In genomic region chr1:218371927-218372672, GRCh38 we compare ENCODE assay signal across 10 cellular contexts. TPM values are rescaled to one million over a fixed set of nuclear protein-coding genes. Genes with fewer than 3 reads are reported as not detected.
DNase-seq lines count a peak whose midpoint lies in the region; ATAC-seq and TF ChIP-seq lines count a peak whose summit lies in the region.
"Had no signal": no experiment of that assay in that cellular context is flagged by ENCODE, and none has a peak within 500 bp of the region (broad histone marks: within the 10 kb centered on the region; RNA-seq: fewer than 3 reads in every experiment).

No MANE protein-coding gene starts in this region.

- CTCF ChIA-PET in PC-3 (lab: Charles Lee), result no interaction called here

- TF ChIP-seq CTCF in PC-3 (conservative IDR thresholded peaks at IDR 0.05; ENCODE audit: low read depth, low read length) (no peak), ovary (IDR thresholded peaks at IDR 0.05) (no peak)

- ATAC-seq in PC-3 (no peak), HG02981 (IDR thresholded peaks at IDR 0.05; ENCODE audit: unreplicated experiment) (no peak), GM21390 (IDR thresholded peaks at IDR 0.05; ENCODE audit: unreplicated experiment) (no peak), HG02763 (IDR thresholded peaks at IDR 0.05; ENCODE audit: unreplicated experiment) (no peak)
- ATAC-seq: activated naive CD8-positive, alpha-beta T cell treated with anti-CD3 and anti-CD28 coated beads, Interleukin-2, amount 50 U/mL, for 24 hours had no signal

- POLR2A ChIA-PET in PC-3 (lab: Charles Lee; ENCODE audit: unreplicated experiment), result interaction anchor here (0.6 kb wide), 2 partner anchors 18 to 113 kb away, joined by 4 to 5 read pairs; no protein-coding TSS in a partner anchor

- 20 to 33% (median 29%) methylated on average over 8 of the region's 8 CpGs for WGBS in ovary, 3 donors

- intact Hi-C loops in PC-3 (cut with micrococcal nuclease), result no loop called here
- intact Hi-C loops in ovary (cut with DNase I), result no loop called here

- H3K4me3 ChIP-seq in PC-3 (ENCODE audit: low read length) (no peak overlapping the region), ovary (no peak overlapping the region)

- H3K27ac ChIP-seq in PC-3 (ENCODE audit: low read length) (peak overlapping the region; percentile 12), ovary (peak overlapping the region in 1 of 2 donors; percentile 10)

- peaks cover 92% of the 10 kb centered on the region for H3K79me2 ChIP-seq in PC-3 (ENCODE audit: low read length)

- TF ChIP-seq POLR2A in ovary (IDR thresholded peaks at IDR 0.05), result no peak

- no peaks in the 10 kb centered on the region for H4K20me1 ChIP-seq in PC-3 (ENCODE audit: low read length)

- H3K9me3 ChIP-seq in PC-3 (ENCODE audit: low read length) (no peaks in the 10 kb centered on the region), ovary (no peaks in the 10 kb centered on the region)

- H3F3A ChIP-seq in PC-3 (ENCODE audit: low read length, unreplicated experiment), result peaks cover 27% of the 10 kb centered on the region

- H3K9me2 ChIP-seq in PC-3 (replicated peaks; ENCODE audit: low read length), result no peaks in the 10 kb centered on the region

- no peak overlapping the region for H3K4me2 ChIP-seq in PC-3 (ENCODE audit: low read length)

- no peak for TF ChIP-seq EP300 in ovary (IDR thresholded peaks at IDR 0.05)

- H2AFZ ChIP-seq in PC-3 (ENCODE audit: low read length), result no peak overlapping the region

- H3K27me3 ChIP-seq in PC-3 (ENCODE audit: low read length) (no peaks in the 10 kb centered on the region), ovary (no peaks in the 10 kb centered on the region)

- H3K4me1 ChIP-seq in PC-3 (ENCODE audit: insufficient read depth, low read length), result peaks cover 66% of the 10 kb centered on the region
- H3K4me1 ChIP-seq in ovary (ENCODE audit: insufficient read depth), result peaks cover 23% of the 10 kb centered on the region

- no peak overlapping the region for H3K9ac ChIP-seq in PC-3 (ENCODE audit: low read length)

- BruUV-seq in PC-3 (replicated peaks; lab: Mats Ljungman, UMichigan), result no TSS peak

- H3K36me3 ChIP-seq in PC-3 (ENCODE audit: low read depth, low read length), result peaks cover 18% of the 10 kb centered on the region
- H3K36me3 ChIP-seq in ovary, result no peaks in the 10 kb centered on the region

- DNase-seq in DMS 273 (lab: John Stamatoyannopoulos, UW; ENCODE audit: unreplicated experiment), result peak; percentile 78
- no peak for DNase-seq in PC-3
- DNase-seq in foreskin melanocyte, result peak; percentile 89
- DNase-seq in ovary, result peak in 3 of 5 donors; percentile 32 to 40 (median 38)
- no peak for DNase-seq in islet precursor cell
- DNase-seq: activated naive CD8-positive, alpha-beta T cell treated with anti-CD3 and anti-CD28 coated beads, Interleukin-2, amount 50 U/mL, for 24 hours; NCI-H187 treated with DMSO at 0.1 percent for 48 hours had no signal

RNA-seq across cellular contexts. Expression of gene TGFB2, which starts 27.0 kb away (rescaled TPM):
- total RNA-seq in PC-3 (2014; rRNA removed) (38.7 and 50.3 TPM in 2 replicates), ovary (10 to 100 TPM in 3 of 7 donors, 1 to 10 TPM in 4; 5.1 to 29.4 (median 9.3) TPM)
- 10 to 100 TPM in 1 of 2 donors, 1 to 10 TPM in 1; 3.8 to 11.7 TPM for polyA plus RNA-seq in ovary

Comparison
In these comparisons a context has a peak if more than half of its experiments do, and no peak if none do; other contexts are left out.
1. DNase-seq: peak in DMS 273 (single experiment), foreskin melanocyte (single experiment) and ovary (3 of 5); none in PC-3 (single experiment) and islet precursor cell (single experiment).